In the genomic region with DNA sequence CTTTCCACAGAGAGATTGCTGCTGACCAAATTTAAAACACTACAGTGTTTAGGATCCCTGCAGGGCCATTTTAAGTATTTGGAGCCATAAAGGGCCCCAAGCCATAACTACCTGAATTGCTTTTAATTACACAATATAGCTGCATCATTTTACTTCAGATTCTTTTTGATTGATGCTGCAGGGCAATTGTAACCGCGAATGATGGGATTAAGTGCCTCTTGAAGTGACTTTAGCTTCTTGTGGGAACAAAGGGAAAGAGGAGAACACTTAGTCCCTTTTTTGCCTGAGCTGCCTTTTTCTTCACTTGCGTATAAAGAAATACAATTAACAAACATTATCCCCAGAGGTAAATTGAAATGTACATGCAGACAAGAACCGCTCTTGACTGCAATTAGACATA, we compare ENCODE assay signal across 1 cellular context.
A peak's percentile ranks its signal among the peaks of the same experiment; 100 is the strongest.
TF ChIP-seq lines count a peak whose summit lies in the region.

No MANE protein-coding gene starts in this region.

TF ChIP-seq in HEK293, 187 proteins besides CTCF, POLR2A, EP300 and RAD21 (continued from another document and continues in another):
- TF ChIP-seq, protein P1, sequence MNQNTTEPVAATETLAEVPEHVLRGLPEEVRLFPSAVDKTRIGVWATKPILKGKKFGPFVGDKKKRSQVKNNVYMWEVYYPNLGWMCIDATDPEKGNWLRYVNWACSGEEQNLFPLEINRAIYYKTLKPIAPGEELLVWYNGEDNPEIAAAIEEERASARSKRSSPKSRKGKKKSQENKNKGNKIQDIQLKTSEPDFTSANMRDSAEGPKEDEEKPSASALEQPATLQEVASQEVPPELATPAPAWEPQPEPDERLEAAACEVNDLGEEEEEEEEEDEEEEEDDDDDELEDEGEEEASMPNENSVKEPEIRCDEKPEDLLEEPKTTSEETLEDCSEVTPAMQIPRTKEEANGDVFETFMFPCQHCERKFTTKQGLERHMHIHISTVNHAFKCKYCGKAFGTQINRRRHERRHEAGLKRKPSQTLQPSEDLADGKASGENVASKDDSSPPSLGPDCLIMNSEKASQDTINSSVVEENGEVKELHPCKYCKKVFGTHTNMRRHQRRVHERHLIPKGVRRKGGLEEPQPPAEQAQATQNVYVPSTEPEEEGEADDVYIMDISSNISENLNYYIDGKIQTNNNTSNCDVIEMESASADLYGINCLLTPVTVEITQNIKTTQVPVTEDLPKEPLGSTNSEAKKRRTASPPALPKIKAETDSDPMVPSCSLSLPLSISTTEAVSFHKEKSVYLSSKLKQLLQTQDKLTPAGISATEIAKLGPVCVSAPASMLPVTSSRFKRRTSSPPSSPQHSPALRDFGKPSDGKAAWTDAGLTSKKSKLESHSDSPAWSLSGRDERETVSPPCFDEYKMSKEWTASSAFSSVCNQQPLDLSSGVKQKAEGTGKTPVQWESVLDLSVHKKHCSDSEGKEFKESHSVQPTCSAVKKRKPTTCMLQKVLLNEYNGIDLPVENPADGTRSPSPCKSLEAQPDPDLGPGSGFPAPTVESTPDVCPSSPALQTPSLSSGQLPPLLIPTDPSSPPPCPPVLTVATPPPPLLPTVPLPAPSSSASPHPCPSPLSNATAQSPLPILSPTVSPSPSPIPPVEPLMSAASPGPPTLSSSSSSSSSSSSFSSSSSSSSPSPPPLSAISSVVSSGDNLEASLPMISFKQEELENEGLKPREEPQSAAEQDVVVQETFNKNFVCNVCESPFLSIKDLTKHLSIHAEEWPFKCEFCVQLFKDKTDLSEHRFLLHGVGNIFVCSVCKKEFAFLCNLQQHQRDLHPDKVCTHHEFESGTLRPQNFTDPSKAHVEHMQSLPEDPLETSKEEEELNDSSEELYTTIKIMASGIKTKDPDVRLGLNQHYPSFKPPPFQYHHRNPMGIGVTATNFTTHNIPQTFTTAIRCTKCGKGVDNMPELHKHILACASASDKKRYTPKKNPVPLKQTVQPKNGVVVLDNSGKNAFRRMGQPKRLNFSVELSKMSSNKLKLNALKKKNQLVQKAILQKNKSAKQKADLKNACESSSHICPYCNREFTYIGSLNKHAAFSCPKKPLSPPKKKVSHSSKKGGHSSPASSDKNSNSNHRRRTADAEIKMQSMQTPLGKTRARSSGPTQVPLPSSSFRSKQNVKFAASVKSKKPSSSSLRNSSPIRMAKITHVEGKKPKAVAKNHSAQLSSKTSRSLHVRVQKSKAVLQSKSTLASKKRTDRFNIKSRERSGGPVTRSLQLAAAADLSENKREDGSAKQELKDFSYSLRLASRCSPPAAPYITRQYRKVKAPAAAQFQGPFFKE (tag by site-specific recombination; IDR thresholded peaks at IDR 0.05; ENCODE audit: borderline replicate concordance) = no peak
- TF ChIP-seq ZNF155 (tag by site-specific recombination; IDR thresholded peaks at IDR 0.05) = no peak
- TF ChIP-seq, protein P2, sequence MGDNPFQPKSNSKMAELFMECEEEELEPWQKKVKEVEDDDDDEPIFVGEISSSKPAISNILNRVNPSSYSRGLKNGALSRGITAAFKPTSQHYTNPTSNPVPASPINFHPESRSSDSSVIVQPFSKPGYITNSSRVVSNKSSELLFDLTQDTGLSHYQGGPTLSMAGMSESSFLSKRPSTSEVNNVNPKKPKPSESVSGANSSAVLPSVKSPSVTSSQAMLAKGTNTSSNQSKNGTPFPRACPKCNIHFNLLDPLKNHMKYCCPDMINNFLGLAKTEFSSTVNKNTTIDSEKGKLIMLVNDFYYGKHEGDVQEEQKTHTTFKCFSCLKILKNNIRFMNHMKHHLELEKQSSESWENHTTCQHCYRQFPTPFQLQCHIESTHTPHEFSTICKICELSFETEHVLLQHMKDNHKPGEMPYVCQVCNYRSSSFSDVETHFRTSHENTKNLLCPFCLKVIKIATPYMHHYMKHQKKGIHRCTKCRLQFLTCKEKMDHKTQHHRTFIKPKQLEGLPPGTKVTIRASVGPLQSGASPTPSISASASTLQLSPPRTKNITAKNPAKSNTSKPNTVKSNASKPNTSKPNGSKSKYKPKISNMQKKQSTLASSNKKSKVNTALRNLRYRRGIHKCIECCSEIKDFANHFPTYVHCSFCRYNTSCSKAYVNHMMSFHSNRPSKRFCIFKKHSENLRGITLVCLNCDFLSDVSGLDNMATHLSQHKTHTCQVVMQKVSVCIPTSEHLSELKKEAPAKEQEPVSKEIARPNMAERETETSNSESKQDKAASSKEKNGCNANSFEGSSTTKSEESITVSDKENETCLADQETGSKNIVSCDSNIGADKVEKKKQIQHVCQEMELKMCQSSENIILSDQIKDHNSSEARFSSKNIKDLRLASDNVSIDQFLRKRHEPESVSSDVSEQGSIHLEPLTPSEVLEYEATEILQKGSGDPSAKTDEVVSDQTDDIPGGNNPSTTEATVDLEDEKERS (tag by site-specific recombination; IDR thresholded peaks at IDR 0.05) = no peak
- no peak for TF ChIP-seq ZNF19 (tag by site-specific recombination; IDR thresholded peaks at IDR 0.05; ENCODE audit: low read depth)
- TF ChIP-seq ZBTB7A (tag by site-specific recombination; IDR thresholded peaks at IDR 0.05; ENCODE audit: low read depth) = no peak
- TF ChIP-seq FEZF1 (tag by site-specific recombination; IDR thresholded peaks at IDR 0.05) = peak; percentile 34; the same call in 1 of the 2 replicates
- no peak for TF ChIP-seq SP7 (tag by site-specific recombination; IDR thresholded peaks at IDR 0.05)
- no peak for TF ChIP-seq ZNF610 (tag by site-specific recombination; IDR thresholded peaks at IDR 0.05; ENCODE audit: borderline replicate concordance)
- TF ChIP-seq ZNF549 (tag by site-specific recombination; IDR thresholded peaks at IDR 0.05) = no peak
- no peak for TF ChIP-seq ZNF114 (tag by site-specific recombination; IDR thresholded peaks at IDR 0.05)
- TF ChIP-seq ZNF121 (tag by site-specific recombination; IDR thresholded peaks at IDR 0.05) = no peak
- TF ChIP-seq ZNF561 (tag by site-specific recombination; IDR thresholded peaks at IDR 0.05; ENCODE audit: borderline replicate concordance) = 0 out of 2 replicates have a peak, but pooled peaks have one; percentile 17
- TF ChIP-seq ZFP37 (tag by site-specific recombination; IDR thresholded peaks at IDR 0.05) = no peak
- TF ChIP-seq ZNF626 (tag by site-specific recombination; IDR thresholded peaks at IDR 0.05) = no peak
- no peak for TF ChIP-seq ZNF10 (tag by site-specific recombination; IDR thresholded peaks at IDR 0.05)
- TF ChIP-seq, protein P3, sequence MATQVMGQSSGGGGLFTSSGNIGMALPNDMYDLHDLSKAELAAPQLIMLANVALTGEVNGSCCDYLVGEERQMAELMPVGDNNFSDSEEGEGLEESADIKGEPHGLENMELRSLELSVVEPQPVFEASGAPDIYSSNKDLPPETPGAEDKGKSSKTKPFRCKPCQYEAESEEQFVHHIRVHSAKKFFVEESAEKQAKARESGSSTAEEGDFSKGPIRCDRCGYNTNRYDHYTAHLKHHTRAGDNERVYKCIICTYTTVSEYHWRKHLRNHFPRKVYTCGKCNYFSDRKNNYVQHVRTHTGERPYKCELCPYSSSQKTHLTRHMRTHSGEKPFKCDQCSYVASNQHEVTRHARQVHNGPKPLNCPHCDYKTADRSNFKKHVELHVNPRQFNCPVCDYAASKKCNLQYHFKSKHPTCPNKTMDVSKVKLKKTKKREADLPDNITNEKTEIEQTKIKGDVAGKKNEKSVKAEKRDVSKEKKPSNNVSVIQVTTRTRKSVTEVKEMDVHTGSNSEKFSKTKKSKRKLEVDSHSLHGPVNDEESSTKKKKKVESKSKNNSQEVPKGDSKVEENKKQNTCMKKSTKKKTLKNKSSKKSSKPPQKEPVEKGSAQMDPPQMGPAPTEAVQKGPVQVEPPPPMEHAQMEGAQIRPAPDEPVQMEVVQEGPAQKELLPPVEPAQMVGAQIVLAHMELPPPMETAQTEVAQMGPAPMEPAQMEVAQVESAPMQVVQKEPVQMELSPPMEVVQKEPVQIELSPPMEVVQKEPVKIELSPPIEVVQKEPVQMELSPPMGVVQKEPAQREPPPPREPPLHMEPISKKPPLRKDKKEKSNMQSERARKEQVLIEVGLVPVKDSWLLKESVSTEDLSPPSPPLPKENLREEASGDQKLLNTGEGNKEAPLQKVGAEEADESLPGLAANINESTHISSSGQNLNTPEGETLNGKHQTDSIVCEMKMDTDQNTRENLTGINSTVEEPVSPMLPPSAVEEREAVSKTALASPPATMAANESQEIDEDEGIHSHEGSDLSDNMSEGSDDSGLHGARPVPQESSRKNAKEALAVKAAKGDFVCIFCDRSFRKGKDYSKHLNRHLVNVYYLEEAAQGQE (tag by site-specific recombination; IDR thresholded peaks at IDR 0.05) = no peak
- TF ChIP-seq, protein P4, sequence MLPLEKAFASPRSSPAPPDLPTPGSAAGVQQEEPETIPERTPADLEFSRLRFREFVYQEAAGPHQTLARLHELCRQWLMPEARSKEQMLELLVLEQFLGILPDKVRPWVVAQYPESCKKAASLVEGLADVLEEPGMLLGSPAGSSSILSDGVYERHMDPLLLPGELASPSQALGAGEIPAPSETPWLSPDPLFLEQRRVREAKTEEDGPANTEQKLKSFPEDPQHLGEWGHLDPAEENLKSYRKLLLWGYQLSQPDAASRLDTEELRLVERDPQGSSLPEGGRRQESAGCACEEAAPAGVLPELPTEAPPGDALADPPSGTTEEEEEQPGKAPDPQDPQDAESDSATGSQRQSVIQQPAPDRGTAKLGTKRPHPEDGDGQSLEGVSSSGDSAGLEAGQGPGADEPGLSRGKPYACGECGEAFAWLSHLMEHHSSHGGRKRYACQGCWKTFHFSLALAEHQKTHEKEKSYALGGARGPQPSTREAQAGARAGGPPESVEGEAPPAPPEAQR (tag by site-specific recombination; IDR thresholded peaks at IDR 0.05) = no peak
- TF ChIP-seq ZNF548 (tag by site-specific recombination; IDR thresholded peaks at IDR 0.05) = no peak
- no peak for TF ChIP-seq ZNF48 (tag by site-specific recombination; IDR thresholded peaks at IDR 0.05)
- TF ChIP-seq ZNF677 (tag by site-specific recombination; IDR thresholded peaks at IDR 0.05) = no peak
- no peak for TF ChIP-seq ZNF23 (tag by site-specific recombination; IDR thresholded peaks at IDR 0.05; ENCODE audit: borderline replicate concordance)
- no peak for TF ChIP-seq ZNF560 (tag by site-specific recombination; IDR thresholded peaks at IDR 0.05; ENCODE audit: borderline replicate concordance)
- no peak for TF ChIP-seq ZNF629 (tag by site-specific recombination; IDR thresholded peaks at IDR 0.05)
- TF ChIP-seq BCL11A (tag by site-specific recombination; IDR thresholded peaks at IDR 0.05; ENCODE audit: low read depth) = no peak
- TF ChIP-seq ZNF239 (tag by site-specific recombination; IDR thresholded peaks at IDR 0.05) = no peak
- TF ChIP-seq ZNF501 (tag by site-specific recombination; IDR thresholded peaks at IDR 0.05) = no peak
- TF ChIP-seq, protein P5, sequence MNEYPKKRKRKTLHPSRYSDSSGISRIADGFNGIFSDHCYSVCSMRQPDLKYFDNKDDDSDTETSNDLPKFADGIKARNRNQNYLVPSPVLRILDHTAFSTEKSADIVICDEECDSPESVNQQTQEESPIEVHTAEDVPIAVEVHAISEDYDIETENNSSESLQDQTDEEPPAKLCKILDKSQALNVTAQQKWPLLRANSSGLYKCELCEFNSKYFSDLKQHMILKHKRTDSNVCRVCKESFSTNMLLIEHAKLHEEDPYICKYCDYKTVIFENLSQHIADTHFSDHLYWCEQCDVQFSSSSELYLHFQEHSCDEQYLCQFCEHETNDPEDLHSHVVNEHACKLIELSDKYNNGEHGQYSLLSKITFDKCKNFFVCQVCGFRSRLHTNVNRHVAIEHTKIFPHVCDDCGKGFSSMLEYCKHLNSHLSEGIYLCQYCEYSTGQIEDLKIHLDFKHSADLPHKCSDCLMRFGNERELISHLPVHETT (tag by site-specific recombination; IDR thresholded peaks at IDR 0.05) = no peak
- TF ChIP-seq HOXA7 (CRISPR knock-in tag; IDR thresholded peaks at IDR 0.05; ENCODE audit: borderline replicate concordance) = no peak
- peak; percentile 26; the same call in 1 of the 2 replicates for TF ChIP-seq IKZF3 (tag by site-specific recombination; IDR thresholded peaks at IDR 0.05)
- TF ChIP-seq, protein P6, sequence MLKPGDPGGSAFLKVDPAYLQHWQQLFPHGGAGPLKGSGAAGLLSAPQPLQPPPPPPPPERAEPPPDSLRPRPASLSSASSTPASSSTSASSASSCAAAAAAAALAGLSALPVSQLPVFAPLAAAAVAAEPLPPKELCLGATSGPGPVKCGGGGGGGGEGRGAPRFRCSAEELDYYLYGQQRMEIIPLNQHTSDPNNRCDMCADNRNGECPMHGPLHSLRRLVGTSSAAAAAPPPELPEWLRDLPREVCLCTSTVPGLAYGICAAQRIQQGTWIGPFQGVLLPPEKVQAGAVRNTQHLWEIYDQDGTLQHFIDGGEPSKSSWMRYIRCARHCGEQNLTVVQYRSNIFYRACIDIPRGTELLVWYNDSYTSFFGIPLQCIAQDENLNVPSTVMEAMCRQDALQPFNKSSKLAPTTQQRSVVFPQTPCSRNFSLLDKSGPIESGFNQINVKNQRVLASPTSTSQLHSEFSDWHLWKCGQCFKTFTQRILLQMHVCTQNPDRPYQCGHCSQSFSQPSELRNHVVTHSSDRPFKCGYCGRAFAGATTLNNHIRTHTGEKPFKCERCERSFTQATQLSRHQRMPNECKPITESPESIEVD (tag by site-specific recombination; IDR thresholded peaks at IDR 0.05) = peak; percentile 90
- TF ChIP-seq, protein P7, sequence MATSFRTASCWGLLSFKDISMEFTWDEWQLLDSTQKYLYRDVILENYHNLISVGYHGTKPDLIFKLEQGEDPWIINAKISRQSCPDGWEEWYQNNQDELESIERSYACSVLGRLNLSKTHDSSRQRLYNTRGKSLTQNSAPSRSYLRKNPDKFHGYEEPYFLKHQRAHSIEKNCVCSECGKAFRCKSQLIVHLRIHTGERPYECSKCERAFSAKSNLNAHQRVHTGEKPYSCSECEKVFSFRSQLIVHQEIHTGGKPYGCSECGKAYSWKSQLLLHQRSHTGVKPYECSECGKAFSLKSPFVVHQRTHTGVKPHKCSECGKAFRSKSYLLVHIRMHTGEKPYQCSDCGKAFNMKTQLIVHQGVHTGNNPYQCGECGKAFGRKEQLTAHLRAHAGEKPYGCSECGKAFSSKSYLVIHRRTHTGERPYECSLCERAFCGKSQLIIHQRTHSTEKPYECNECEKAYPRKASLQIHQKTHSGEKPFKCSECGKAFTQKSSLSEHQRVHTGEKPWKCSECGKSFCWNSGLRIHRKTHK (tag by site-specific recombination; IDR thresholded peaks at IDR 0.05) = no peak
- TF ChIP-seq MYNN (tag by site-specific recombination; IDR thresholded peaks at IDR 0.05; ENCODE audit: borderline replicate concordance) = no peak
- no peak for TF ChIP-seq TRIM28 (IDR thresholded peaks at IDR 0.05; ENCODE audit: borderline replicate concordance, low read length)
- no peak for TF ChIP-seq ZNF350 (tag by site-specific recombination; IDR thresholded peaks at IDR 0.05)
- TF ChIP-seq, protein P8, sequence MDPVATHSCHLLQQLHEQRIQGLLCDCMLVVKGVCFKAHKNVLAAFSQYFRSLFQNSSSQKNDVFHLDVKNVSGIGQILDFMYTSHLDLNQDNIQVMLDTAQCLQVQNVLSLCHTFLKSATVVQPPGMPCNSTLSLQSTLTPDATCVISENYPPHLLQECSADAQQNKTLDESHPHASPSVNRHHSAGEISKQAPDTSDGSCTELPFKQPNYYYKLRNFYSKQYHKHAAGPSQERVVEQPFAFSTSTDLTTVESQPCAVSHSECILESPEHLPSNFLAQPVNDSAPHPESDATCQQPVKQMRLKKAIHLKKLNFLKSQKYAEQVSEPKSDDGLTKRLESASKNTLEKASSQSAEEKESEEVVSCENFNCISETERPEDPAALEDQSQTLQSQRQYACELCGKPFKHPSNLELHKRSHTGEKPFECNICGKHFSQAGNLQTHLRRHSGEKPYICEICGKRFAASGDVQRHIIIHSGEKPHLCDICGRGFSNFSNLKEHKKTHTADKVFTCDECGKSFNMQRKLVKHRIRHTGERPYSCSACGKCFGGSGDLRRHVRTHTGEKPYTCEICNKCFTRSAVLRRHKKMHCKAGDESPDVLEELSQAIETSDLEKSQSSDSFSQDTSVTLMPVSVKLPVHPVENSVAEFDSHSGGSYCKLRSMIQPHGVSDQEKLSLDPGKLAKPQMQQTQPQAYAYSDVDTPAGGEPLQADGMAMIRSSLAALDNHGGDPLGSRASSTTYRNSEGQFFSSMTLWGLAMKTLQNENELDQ (tag by site-specific recombination; IDR thresholded peaks at IDR 0.05; ENCODE audit: low read depth) = no peak
- TF ChIP-seq ZNF423 (tag by site-specific recombination; IDR thresholded peaks at IDR 0.05) = no peak
